8 cellular contexts compared by ENCODE assay signal in genomic region chr5:132422720-132423442, GRCh38. TPM values are rescaled to one million over a fixed set of nuclear protein-coding genes. Genes with fewer than 3 reads are reported as not detected.
DNase-seq lines count a peak whose midpoint lies in the region; ATAC-seq, FAIRE-seq and TF ChIP-seq lines count a peak whose summit lies in the region.

No MANE protein-coding gene starts in this region.

- WGBS in aorta, 2 donors, result 31 to 32% methylated on average over 5 of the region's 5 CpGs
- 37 to 48% methylated on average over 5 of the region's 5 CpGs for WGBS in tibial nerve, 2 donors

- H3K4me3 ChIP-seq in MG63 (no peak overlapping the region), bronchial epithelial cell (ENCODE audit: low read depth, low read length) (no peak overlapping the region), muscle layer of duodenum (ENCODE audit: low read depth in 1 of 2, low read length in 2 of 2) (peak overlapping the region in 1 of 2 donors; percentile 15), aorta (ENCODE audit: low read length in 2 of 2) (no peak overlapping the region), tibial nerve (no peak overlapping the region)

- peak overlapping the region; percentile 45 for H3K4me3 Mint-ChIP-seq in CD4-positive, alpha-beta T cell

- H3K4me1 ChIP-seq in muscle layer of duodenum (ENCODE audit: control insufficient read depth in 1 of 2, insufficient read depth in 2 of 2, low read length in 2 of 2) (peaks cover 72 to 83% of the 10 kb centered on the region in 2 donors), aorta (ENCODE audit: control insufficient read depth in 1 of 2, insufficient read depth in 2 of 2, low read length in 2 of 2) (peaks cover 0 to 12% of the 10 kb centered on the region in 2 donors), tibial nerve (peaks cover 0 to 92% (median 69%) of the 10 kb centered on the region in 4 donors)

- intact Hi-C loops in CD4-positive, alpha-beta T cell (cut with DNase I, micrococcal nuclease), result loop anchor here (5.0 kb wide), 3 partner anchors 34 to 49 kb away; no protein-coding TSS in a partner anchor
- intact Hi-C loops in aorta (cut with DNase I), result loop anchor here (5.0 kb wide), 2 partner anchors 36 to 69 kb away; partner anchors contain the start of gene IRF1 (in 1 of the 2)

- DNase-seq in CD4-positive, alpha-beta T cell, result no peak
- DNase-seq in MG63 (peak; percentile 71), bronchial epithelial cell (ENCODE audit: low read depth) (no peak), aorta (no peak), tibial nerve (ENCODE audit: low spot score in 2 of 2) (no peak)
- no peak for DNase-seq in stimulated activated CD4-positive, alpha-beta T cell treated with anti-CD3 and anti-CD28 coated beads, Interleukin-15, amount 100 ng/mL, for 24 hours

- no peaks in the 10 kb centered on the region for H3K27me3 Mint-ChIP-seq in CD4-positive, alpha-beta T cell

- H3K36me3 ChIP-seq in MG63, result peaks cover 52% of the 10 kb centered on the region
- H3K36me3 ChIP-seq in bronchial epithelial cell (ENCODE audit: control insufficient read depth, insufficient read depth, low read length), result no peaks in the 10 kb centered on the region
- peaks cover 3 to 15% of the 10 kb centered on the region in 2 donors for H3K36me3 ChIP-seq in muscle layer of duodenum (ENCODE audit: control insufficient read depth in 1 of 2, insufficient read depth in 2 of 2, low read length in 2 of 2)
- H3K36me3 ChIP-seq in aorta (ENCODE audit: control insufficient read depth in 1 of 2, insufficient read depth in 2 of 2, low read length in 1 of 2), result no peaks in the 10 kb centered on the region
- H3K36me3 ChIP-seq in tibial nerve, result peaks cover 0 to 9% (median 0%) of the 10 kb centered on the region in 3 donors

- CTCF ChIA-PET in CD4-positive, alpha-beta T cell (lab: Charles Lee), result interaction anchor here (1.3 to 2.0 kb wide), 2 partner anchors 7 to 12 kb away, joined by 4 to 5 read pairs; no protein-coding TSS in a partner anchor

- TF ChIP-seq EP300 in tibial nerve (IDR thresholded peaks at IDR 0.05), result no peak

- TF ChIP-seq POLR2A in tibial nerve (IDR thresholded peaks at IDR 0.05), result no peak

- peaks cover 65% of the 10 kb centered on the region for H3K36me3 Mint-ChIP-seq in CD4-positive, alpha-beta T cell (ENCODE audit: low read depth)

- POLR2A ChIA-PET in CD4-positive, alpha-beta T cell (lab: Charles Lee), result interaction anchor here (0.9 to 20.0 kb wide), 8 partner anchors 12 to 73 kb away, joined by 3 to 645 read pairs (median 8); partner anchors contain the start of gene IRF1

- H3K27me3 ChIP-seq in CD4-positive, alpha-beta T cell (ENCODE audit: control insufficient read depth, insufficient read depth, low read length), result no peaks in the 10 kb centered on the region
- H3K27me3 ChIP-seq in MG63, result no peaks in the 10 kb centered on the region
- H3K27me3 ChIP-seq in bronchial epithelial cell (ENCODE audit: control insufficient read depth, insufficient read depth, low read length), result no peaks in the 10 kb centered on the region
- H3K27me3 ChIP-seq in muscle layer of duodenum (ENCODE audit: low read depth, low read length), result no peaks in the 10 kb centered on the region
- H3K27me3 ChIP-seq in aorta (ENCODE audit: control insufficient read depth in 1 of 2, insufficient read depth in 2 of 2, low read length in 1 of 2), result no peaks in the 10 kb centered on the region
- H3K27me3 ChIP-seq in tibial nerve, result no peaks in the 10 kb centered on the region

- no peaks in the 10 kb centered on the region for H3K9me3 Mint-ChIP-seq in CD4-positive, alpha-beta T cell

- no peak for ATAC-seq in CD4-positive, alpha-beta T cell (ENCODE audit: poor library complexity)
- ATAC-seq in GM21447 (IDR thresholded peaks at IDR 0.05; ENCODE audit: unreplicated experiment), result peak; percentile 31
- ATAC-seq in aorta (ENCODE audit: low FRiP score), result no peak

- TF ChIP-seq CTCF in CD4-positive, alpha-beta T cell (IDR thresholded peaks at IDR 0.05), result no peak
- no peak for TF ChIP-seq CTCF in bronchial epithelial cell (IDR thresholded peaks at IDR 0.05; ENCODE audit: insufficient read depth, low read length, severe bottlenecking)
- no peak for TF ChIP-seq CTCF in tibial nerve (IDR thresholded peaks at IDR 0.05)

- no peaks in the 10 kb centered on the region for H3K9me3 ChIP-seq in CD4-positive, alpha-beta T cell (ENCODE audit: control insufficient read depth, low read length)
- no peaks in the 10 kb centered on the region for H3K9me3 ChIP-seq in MG63
- H3K9me3 ChIP-seq in muscle layer of duodenum (ENCODE audit: control insufficient read depth in 1 of 2, low read length in 2 of 2), result no peaks in the 10 kb centered on the region
- H3K9me3 ChIP-seq in aorta (ENCODE audit: control insufficient read depth, low read length), result no peaks in the 10 kb centered on the region
- H3K9me3 ChIP-seq in tibial nerve, result no peaks in the 10 kb centered on the region

- H3K27ac ChIP-seq in CD4-positive, alpha-beta T cell (ENCODE audit: low read depth, low read length), result peak overlapping the region; percentile 27
- H3K27ac ChIP-seq in muscle layer of duodenum (ENCODE audit: low read length), result peak overlapping the region; percentile 62
- peak overlapping the region in 1 of 2 donors; percentile 70 for H3K27ac ChIP-seq in aorta (ENCODE audit: low read depth in 1 of 2, low read length in 2 of 2)
- H3K27ac ChIP-seq in tibial nerve, result peak overlapping the region in 2 of 4 donors; percentile 21 to 47

- peaks cover 97% of the 10 kb centered on the region for H3K4me1 Mint-ChIP-seq in CD4-positive, alpha-beta T cell (ENCODE audit: low read depth)

- H3K27ac Mint-ChIP-seq in CD4-positive, alpha-beta T cell, result peak overlapping the region; percentile 93

- peak; percentile 23 for FAIRE-seq in bronchial epithelial cell (lab: Jason Lieb, UNC)

RNA-seq across cellular contexts. Expression of gene SLC22A5, which starts 53.4 kb away (rescaled TPM):
- 1 to 10 TPM; 4.3 to 4.5 TPM for total RNA-seq in CD4-positive, alpha-beta T cell
- 22.5 and 26.4 TPM in 2 replicates for total RNA-seq in MG63 (2014; rRNA removed; shearing (Covaris generic); ENCODE audit: low replicate concordance)
- total RNA-seq in bronchial epithelial cell (7.1 and 9.6 TPM in 2 replicates), aorta (10 to 100 TPM in 1 of 2 donors, 1 to 10 TPM in 1; 8.6 to 14.4 TPM), tibial nerve (10 to 100 TPM; 11.3 to 19.0 (median 16.3) TPM)
- polyA plus RNA-seq in aorta, result 1 to 10 TPM; 7.6 to 8.9 TPM
